12 cellular contexts compared by ENCODE assay signal in genomic region chr16:19765860-19766553, GRCh38. TPM values are rescaled to one million over a fixed set of nuclear protein-coding genes. Genes with fewer than 3 reads are reported as not detected.
DNase-seq lines count a peak whose midpoint lies in the region; ATAC-seq and TF ChIP-seq lines count a peak whose summit lies in the region.
"Had no signal": no experiment of that assay in that cellular context is flagged by ENCODE, and none has a peak within 500 bp of the region (broad histone marks: within the 10 kb centered on the region; RNA-seq: fewer than 3 reads in every experiment).

No MANE protein-coding gene starts in this region.

- H3K36me3 ChIP-seq in right atrium auricular region, result peaks cover 4% of the 10 kb centered on the region
- H3K36me3 ChIP-seq in upper lobe of right lung, result no peaks in the 10 kb centered on the region

- H3K4me1 ChIP-seq in right atrium auricular region (peaks cover 0 to 18% of the 10 kb centered on the region in 2 donors), upper lobe of right lung (peaks cover 13% of the 10 kb centered on the region)

- DNase-seq in Right ventricle myocardium inferior (ENCODE audit: missing footprints) (peak; percentile 77), right atrium auricular region (ENCODE audit: low spot score) (no peak), glomerular endothelial cell (ENCODE audit: extremely low read depth, low read depth, low spot score) (peak; percentile 72), mucosa of gallbladder (ENCODE audit: low spot score) (peak; percentile 66), upper lobe of right lung (peak; percentile 80)
- DNase-seq in stimulated activated CD4-positive, alpha-beta T cell treated with anti-CD3 and anti-CD28 coated beads, Interleukin-2, amount 100 ng/mL, for 48 hours, result no peak
- DNase-seq: COR-L47; naive thymus-derived CD4-positive, alpha-beta T cell; NCI-H1417; NCI-H345 had no signal

- H3K27me3 ChIP-seq in right atrium auricular region, result no peaks in the 10 kb centered on the region
- H3K27me3 ChIP-seq in upper lobe of right lung, result no peaks in the 10 kb centered on the region

- ATAC-seq in Right ventricle myocardium inferior (peak; percentile 60), upper lobe of right lung (peak; percentile 82), HG02763 (IDR thresholded peaks at IDR 0.05; ENCODE audit: unreplicated experiment) (no peak), GM18861 (IDR thresholded peaks at IDR 0.05; ENCODE audit: unreplicated experiment) (no peak)
- ATAC-seq: naive thymus-derived CD4-positive, alpha-beta T cell had no signal

- TF ChIP-seq CTCF in right atrium auricular region (IDR thresholded peaks at IDR 0.05), result no peak
- no peak for TF ChIP-seq CTCF in upper lobe of right lung (IDR thresholded peaks at IDR 0.05)

- no peaks in the 10 kb centered on the region for H3K9me3 ChIP-seq in right atrium auricular region
- no peaks in the 10 kb centered on the region for H3K9me3 ChIP-seq in upper lobe of right lung

- intact Hi-C loops in Right ventricle myocardium inferior (cut with DNase I), result no loop called here
- intact Hi-C loops in upper lobe of right lung (cut with DNase I), result no loop called here

- peak overlapping the region in 1 of 2 donors; percentile 25 for H3K27ac ChIP-seq in right atrium auricular region
- H3K27ac ChIP-seq in upper lobe of right lung, result peak overlapping the region; percentile 25

- H3K4me3 ChIP-seq in right atrium auricular region (no peak overlapping the region), upper lobe of right lung (no peak overlapping the region)

RNA-seq across cellular contexts. Expression of gene IQCK, which starts 47.9 kb away (rescaled TPM):
- total RNA-seq in Right ventricle myocardium inferior, result 5.2 TPM
- 10 to 100 TPM in 1 of 2 donors, 1 to 10 TPM in 1; 7.5 to 14.4 TPM for total RNA-seq in right atrium auricular region
- 36.1 and 52.3 TPM in 2 replicates for total RNA-seq in glomerular endothelial cell
- 23.7 TPM for total RNA-seq in mucosa of gallbladder
- total RNA-seq in upper lobe of right lung, result 7.6 TPM

RNA-seq across cellular contexts. Expression of gene KNOP1, which starts 48.0 kb away (rescaled TPM):
- 8.4 TPM for total RNA-seq in Right ventricle myocardium inferior
- 1 to 10 TPM; 4.1 to 5.4 TPM for total RNA-seq in right atrium auricular region
- total RNA-seq in glomerular endothelial cell, result 23.2 and 29.0 TPM in 2 replicates
- total RNA-seq in mucosa of gallbladder, result 15.1 TPM
- total RNA-seq in upper lobe of right lung, result 12.2 TPM

Comparison
In these comparisons a context has a peak if more than half of its experiments do, and no peak if none do; other contexts are left out.
1. DNase-seq: peak in Right ventricle myocardium inferior (single experiment), glomerular endothelial cell (single experiment), mucosa of gallbladder (single experiment) and upper lobe of right lung (single experiment); none in right atrium auricular region (single experiment) and stimulated activated CD4-positive, alpha-beta T cell treated with anti-CD3 and anti-CD28 coated beads, Interleukin-2, amount 100 ng/mL, for 48 hours (0 of 2).
2. ATAC-seq: peak in Right ventricle myocardium inferior (single experiment) and upper lobe of right lung (single experiment); none in HG02763 (single experiment) and GM18861 (single experiment).